In the genomic region with DNA sequence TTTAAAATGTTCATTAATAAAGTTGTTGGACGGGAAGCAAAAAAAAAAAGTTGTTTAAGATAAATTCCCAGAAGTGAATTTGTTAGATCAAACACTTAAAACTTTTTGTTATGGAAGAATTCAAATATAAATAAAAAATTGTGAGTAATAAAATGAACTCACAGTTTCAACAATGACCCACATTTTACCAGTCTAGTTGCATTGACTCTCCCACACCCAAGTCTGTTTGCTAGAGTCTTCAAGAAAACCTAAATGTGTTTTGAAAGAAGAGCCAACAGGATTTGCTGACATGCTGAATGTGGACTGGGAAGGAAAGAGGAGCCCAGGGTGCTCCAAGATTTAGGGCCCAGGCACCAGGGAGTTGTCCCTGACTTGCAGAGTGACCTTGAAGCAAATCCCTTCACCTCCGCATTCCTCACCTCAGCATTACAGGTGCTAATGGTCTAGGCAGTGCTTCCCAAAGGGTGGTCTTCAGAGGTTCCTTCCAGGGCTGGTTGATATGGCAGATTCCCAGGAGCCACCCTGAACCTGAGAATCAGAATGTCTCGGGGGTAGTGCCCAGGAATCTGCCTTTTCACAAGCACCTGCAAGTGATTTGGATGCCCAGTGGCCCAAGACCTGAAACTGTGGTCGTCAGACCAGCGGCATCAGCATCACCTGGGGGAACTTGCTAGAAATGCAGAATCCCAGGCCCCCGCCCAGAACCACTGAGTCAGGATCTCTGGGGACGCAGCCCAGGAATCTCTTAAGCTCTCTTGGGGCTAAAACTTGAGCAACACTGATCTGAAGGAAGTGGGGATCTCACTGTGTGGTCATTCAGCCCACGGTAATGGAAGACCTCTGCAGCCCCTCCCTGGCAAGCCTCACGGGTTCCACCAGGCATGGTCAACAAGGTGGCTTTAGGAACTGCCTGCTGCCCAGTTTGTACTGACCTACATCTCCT, we compare ENCODE assay signal across 16 cellular contexts.
"Had no signal": no experiment of that assay in that cellular context is flagged by ENCODE, and none has a peak within 500 bp of the region (broad histone marks: within the 10 kb centered on the region; RNA-seq: fewer than 3 reads in every experiment).

No MANE protein-coding gene starts in this region.

- DNase-seq: activated CD4-positive, CD25-positive, alpha-beta regulatory T cell treated with anti-CD3 and anti-CD28 coated beads, Interleukin-2, amount 50 U/mL, for 72 hours; amygdala; hypothalamus; mucosa of descending colon; naive thymus-derived CD8-positive, alpha-beta T cell; right cardiac atrium; stimulated activated CD4-positive, alpha-beta T cell treated with anti-CD3 and anti-CD28 coated beads, Interleukin-1b, Interleukin-23, amount 100 ng/mL, for 48 hours; T-helper 2 cell; transverse colon had no signal

- H3K27me3 ChIP-seq: neutrophil, transverse colon had no signal

- H3K27me3 Mint-ChIP-seq: activated naive CD4-positive, alpha-beta T cell treated with anti-CD3 and anti-CD28 coated beads, Interleukin-2, amount 50 U/mL, for 24 hours; activated T-helper 17 cell treated with anti-CD3 and anti-CD28 coated beads, Interleukin-2, amount 50 U/mL, for 72 hours; brain; central memory CD8-positive, alpha-beta T cell; dendritic cell treated with granulocyte-macrophage colony-stimulating factor and Interleukin-4, amounts not matched to agents 40 ng/mL and 50 ng/mL, for 4 days; naive thymus-derived CD8-positive, alpha-beta T cell; stimulated activated memory B cell treated with anti-CD40 and anti-IgM and Interleukin-4, amounts not matched to agents 10 μg/mL and 1 μg/mL and 100 μg/mL, for 72 hours had no signal

- ATAC-seq: activated T-helper 17 cell treated with anti-CD3 and anti-CD28 coated beads, Interleukin-2, amount 50 U/mL, for 72 hours; mucosa of descending colon; naive thymus-derived CD8-positive, alpha-beta T cell; right cardiac atrium; stimulated activated memory B cell treated with anti-CD40 and anti-IgM and Interleukin-4, amounts not matched to agents 10 μg/mL and 1 μg/mL and 100 μg/mL, for 72 hours had no signal

- H3K4me3 ChIP-seq: mucosa of descending colon, transverse colon had no signal

- H3K4me3 Mint-ChIP-seq: activated naive CD4-positive, alpha-beta T cell treated with anti-CD3 and anti-CD28 coated beads, Interleukin-2, amount 50 U/mL, for 24 hours; activated T-helper 17 cell treated with anti-CD3 and anti-CD28 coated beads, Interleukin-2, amount 50 U/mL, for 72 hours; brain; central memory CD8-positive, alpha-beta T cell; dendritic cell treated with granulocyte-macrophage colony-stimulating factor and Interleukin-4, amounts not matched to agents 40 ng/mL and 50 ng/mL, for 4 days; naive thymus-derived CD8-positive, alpha-beta T cell; stimulated activated memory B cell treated with anti-CD40 and anti-IgM and Interleukin-4, amounts not matched to agents 10 μg/mL and 1 μg/mL and 100 μg/mL, for 72 hours had no signal

- H3K27ac ChIP-seq: neutrophil, transverse colon had no signal

- H3K27ac Mint-ChIP-seq: brain; dendritic cell treated with granulocyte-macrophage colony-stimulating factor and Interleukin-4, amounts not matched to agents 40 ng/mL and 50 ng/mL, for 4 days; stimulated activated memory B cell treated with anti-CD40 and anti-IgM and Interleukin-4, amounts not matched to agents 10 μg/mL and 1 μg/mL and 100 μg/mL, for 72 hours had no signal

- H3K9me3 Mint-ChIP-seq: activated naive CD4-positive, alpha-beta T cell treated with anti-CD3 and anti-CD28 coated beads, Interleukin-2, amount 50 U/mL, for 24 hours; activated T-helper 17 cell treated with anti-CD3 and anti-CD28 coated beads, Interleukin-2, amount 50 U/mL, for 72 hours; brain; central memory CD8-positive, alpha-beta T cell; dendritic cell treated with granulocyte-macrophage colony-stimulating factor and Interleukin-4, amounts not matched to agents 40 ng/mL and 50 ng/mL, for 4 days; naive thymus-derived CD8-positive, alpha-beta T cell; stimulated activated memory B cell treated with anti-CD40 and anti-IgM and Interleukin-4, amounts not matched to agents 10 μg/mL and 1 μg/mL and 100 μg/mL, for 72 hours had no signal
